8 cellular contexts compared by ENCODE assay signal in genomic region chr4:2793578-2793919, GRCh38. TPM values are rescaled to one million over a fixed set of nuclear protein-coding genes. Genes with fewer than 3 reads are reported as not detected.
A peak's percentile ranks its signal among the peaks of the same experiment; 100 is the strongest.
DNase-seq lines count a peak whose midpoint lies in the region; ATAC-seq, FAIRE-seq and TF ChIP-seq lines count a peak whose summit lies in the region.

No MANE protein-coding gene starts in this region.

- FAIRE-seq in GM12892 (lab: Jason Lieb, UNC) (peak; percentile 80), GM12891 (lab: Jason Lieb, UNC) (no peak)

- intact Hi-C loops in lower leg skin (cut with DNase I; ENCODE audit: low total_unique reads), result no loop called here

- H3K4me3 ChIP-seq in SK-N-MC (peak overlapping the region; percentile 79), cardiac fibroblast (replicated peaks in 1 of 2; ENCODE audit: low read depth in 2 of 2, low read length in 2 of 2) (peak overlapping the region; percentile 67 to 75), lower leg skin (ENCODE audit: low read depth, poor library complexity, severe bottlenecking) (peak overlapping the region; percentile 54), stomach smooth muscle (ENCODE audit: low read length in 2 of 2) (peak overlapping the region; percentile 42 to 74)

- H3K9me3 ChIP-seq in SK-N-MC (ENCODE audit: low read depth, low read length) (no peaks in the 10 kb centered on the region), stomach smooth muscle (ENCODE audit: control insufficient read depth in 2 of 2, low read length in 2 of 2) (no peaks in the 10 kb centered on the region)

- H3K27me3 ChIP-seq in stomach smooth muscle (ENCODE audit: control insufficient read depth in 1 of 2, insufficient read depth in 2 of 2, low read length in 2 of 2), result no peaks in the 10 kb centered on the region

- DNase-seq in GM12892 (ENCODE audit: insufficient read length) (no peak), SK-N-MC (ENCODE audit: low read depth, low spot score) (no peak), cardiac fibroblast (ENCODE audit: low read depth in 2 of 2) (peak; percentile 55 to 56), lower leg skin (ENCODE audit: low spot score in 2 of 2) (peak; percentile 21 to 89), GM12891 (ENCODE audit: insufficient read length, low spot score) (no peak)

- WGBS in lower leg skin, 2 donors, result 0 to 2% methylated on average over 20 to 23 of the region's 24 CpGs

- H3K36me3 ChIP-seq in SK-N-MC (ENCODE audit: insufficient read depth, low read length) (no peaks in the 10 kb centered on the region), stomach smooth muscle (ENCODE audit: control insufficient read depth in 2 of 2, insufficient read depth in 2 of 2, low read length in 2 of 2) (no peaks in the 10 kb centered on the region)

- peaks cover 56% of the 10 kb centered on the region for H3K4me1 ChIP-seq in stomach smooth muscle (ENCODE audit: control insufficient read depth, insufficient read depth, low read length)

- ATAC-seq in HG02623 (IDR thresholded peaks at IDR 0.05; ENCODE audit: unreplicated experiment), result no peak
- no peak for ATAC-seq in HG03139 (IDR thresholded peaks at IDR 0.05; ENCODE audit: unreplicated experiment)

- H3K9ac ChIP-seq in SK-N-MC (ENCODE audit: insufficient read length), result peak overlapping the region; percentile 55
- peak overlapping the region; percentile 23 to 36 for H3K9ac ChIP-seq in stomach smooth muscle (ENCODE audit: low read length in 2 of 2)

- H3K27ac ChIP-seq in SK-N-MC (no peak overlapping the region), stomach smooth muscle (ENCODE audit: low read length) (no peak overlapping the region)

- TF ChIP-seq CTCF in cardiac fibroblast (IDR thresholded peaks at IDR 0.05; ENCODE audit: low read depth, low read length) (no peak), lower leg skin (IDR thresholded peaks at IDR 0.05) (no peak)

- TF ChIP-seq POLR2A in GM12892 (IDR thresholded peaks at IDR 0.05; ENCODE audit: low read depth, low read length) (no peak), lower leg skin (IDR thresholded peaks at IDR 0.05) (no peak), GM12891 (IDR thresholded peaks at IDR 0.05; ENCODE audit: low read depth, low read length) (no peak)

TF ChIP-seq in GM12891, 5 proteins besides CTCF, POLR2A, EP300 and RAD21:
- TF ChIP-seq TAF1 (IDR thresholded peaks at IDR 0.05; ENCODE audit: low read depth, low read length) (no peak), SPI1 (IDR thresholded peaks at IDR 0.05; ENCODE audit: low read depth, low read length) (no peak), PAX5 (IDR thresholded peaks at IDR 0.05; ENCODE audit: insufficient read depth, low read length, severe bottlenecking) (no peak), POU2F2 (IDR thresholded peaks at IDR 0.05; ENCODE audit: low read depth, low read length) (no peak), POLR2AphosphoS5 (IDR thresholded peaks at IDR 0.05; ENCODE audit: low read depth, low read length) (no peak)

RNA-seq across cellular contexts. Expression of gene SH3BP2, which starts 0.7 kb away (rescaled TPM):
- 27.8 TPM for polyA plus RNA-seq in GM12892 (2012; ENCODE audit: missing spikeins)
- total RNA-seq in lower leg skin, result 100 to 1,000 TPM; 106 to 291 (median 178) TPM
- polyA plus RNA-seq in GM12891 (2012; ENCODE audit: low read depth, missing spikeins), result 26.2 TPM

RNA-seq across cellular contexts. Expression of gene TNIP2, which starts 37.4 kb away (rescaled TPM):
- polyA plus RNA-seq in GM12892 (2012; ENCODE audit: missing spikeins), result 35.5 TPM
- total RNA-seq in lower leg skin, result 10 to 100 TPM; 37.9 to 42.5 (median 40.3) TPM
- 40.6 TPM for polyA plus RNA-seq in GM12891 (2012; ENCODE audit: low read depth, missing spikeins)

RNA-seq across cellular contexts. Expression of gene ADD1, which starts 50.1 kb away (rescaled TPM):
- polyA plus RNA-seq in GM12892 (2012; ENCODE audit: missing spikeins), result 77.1 TPM
- 100 to 1,000 TPM; 102 to 153 (median 135) TPM for total RNA-seq in lower leg skin
- 112 TPM for polyA plus RNA-seq in GM12891 (2012; ENCODE audit: low read depth, missing spikeins)

Comparison
In these comparisons a context has a peak if more than half of its experiments do, and no peak if none do; other contexts are left out.
1. DNase-seq: peak in cardiac fibroblast (2 of 2) and lower leg skin (2 of 2); none in GM12892 (single experiment), SK-N-MC (single experiment) and GM12891 (single experiment).
2. Peak in every context shown above with its lines, with median percentiles within 50 percentile points of each other: H3K4me3 ChIP-seq.